1 cellular context compared by ENCODE assay signal in genomic region chr3:172195393-172195754, GRCh38.
TF ChIP-seq lines count a peak whose summit lies in the region.

No MANE protein-coding gene starts in this region.

TF ChIP-seq in A549, 52 proteins besides CTCF, POLR2A, EP300 and RAD21 (continued from another document):
- TF ChIP-seq REST (IDR thresholded peaks at IDR 0.05) = no peak
- TF ChIP-seq HDAC2 (IDR thresholded peaks at IDR 0.05) = no peak
- no peak for TF ChIP-seq TP53 (CRISPR knock-in tag; IDR thresholded peaks at IDR 0.05)
- no peak for TF ChIP-seq FOSB (CRISPR knock-in tag; IDR thresholded peaks at IDR 0.05)
- TF ChIP-seq ATOH8 (CRISPR knock-in tag; IDR thresholded peaks at IDR 0.05; ENCODE audit: low read depth) = no peak
- no peak for TF ChIP-seq JUNB (IDR thresholded peaks at IDR 0.05)
